ENCODE assay signal across 28 cellular contexts in genomic region chr18:57059366-57059765, GRCh38.
"Had no signal": no experiment of that assay in that cellular context is flagged by ENCODE, and none has a peak within 500 bp of the region (broad histone marks: within the 10 kb centered on the region; RNA-seq: fewer than 3 reads in every experiment).

No MANE protein-coding gene starts in this region.

- H3K4me2 ChIP-seq: neural progenitor cell had no signal

- FAIRE-seq: keratinocyte had no signal

- H3K4me1 ChIP-seq: left lung, right atrium auricular region, stomach, testis, thyroid gland, transverse colon, upper lobe of left lung, vagina had no signal

- ATAC-seq: left cardiac atrium; left lung; natural killer cell; sciatic nerve; stimulated activated naive B cell treated with anti-CD40 and anti-IgM and Interleukin-4, amounts not matched to agents 10 μg/mL and 1 μg/mL and 100 μg/mL, for 72 hours; stimulated activated naive CD8-positive, alpha-beta T cell treated with anti-CD3 and anti-CD28 coated beads, Interleukin-15, Interleukin-2, amounts not matched to agents 100 U/mL and 50 U/mL, for 24 hours had no signal

- DNase-seq: hypothalamus; immature natural killer cell; kidney glomerular epithelial cell; left cardiac atrium; left lung; mesendoderm; naive B cell; natural killer cell; nephron progenitor cell; ovary; stimulated activated CD4-positive, alpha-beta T cell treated with anti-CD3 and anti-CD28 coated beads, Interleukin-12 subunit alpha, Interleukin-12 subunit beta, amount 100 ng/mL, for 4 hours; stimulated activated CD4-positive, alpha-beta T cell treated with anti-CD3 and anti-CD28 coated beads, Interleukin-15, amount 100 ng/mL, for 24 hours; stimulated activated CD4-positive, alpha-beta T cell treated with anti-CD3 and anti-CD28 coated beads, Interleukin-2, amount 100 ng/mL, for 24 hours; stimulated activated CD4-positive, alpha-beta T cell treated with anti-CD3 and anti-CD28 coated beads, Interleukin-4, amount 100 ng/mL, for 1 hour; stimulated activated naive B cell treated with anti-CD40 and anti-IgM and Interleukin-4, amounts not matched to agents 10 μg/mL and 1 μg/mL and 100 μg/mL, for 72 hours; stimulated activated naive CD8-positive, alpha-beta T cell treated with anti-CD3 and anti-CD28 coated beads, Interleukin-15, Interleukin-2, amounts not matched to agents 100 U/mL and 50 U/mL, for 24 hours; stomach; testis; thyroid gland; transverse colon; upper lobe of left lung had no signal

- H3K27me3 ChIP-seq: neural progenitor cell, ovary, right atrium auricular region, testis, thyroid gland, transverse colon, upper lobe of left lung, vagina had no signal

- H3K9me3 ChIP-seq: left lung, ovary, right atrium auricular region, stomach, testis, thyroid gland, transverse colon, upper lobe of left lung, vagina had no signal

- H3K36me3 ChIP-seq: left lung, neural progenitor cell, ovary, right atrium auricular region, stomach, thyroid gland, transverse colon, upper lobe of left lung, vagina had no signal

- H2AFZ ChIP-seq: neural progenitor cell had no signal

- H3K9ac ChIP-seq: neural progenitor cell had no signal

- H3K27ac ChIP-seq: left lung, neural progenitor cell, ovary, right atrium auricular region, skin epidermis, stomach, testis, thyroid gland, transverse colon, upper lobe of left lung, vagina had no signal

- H3K4me3 ChIP-seq: left lung, lung, neural progenitor cell, ovary, right atrium auricular region, skin epidermis, stomach, testis, thyroid gland, transverse colon, upper lobe of left lung, vagina had no signal
